ENCODE assay signal across 27 cellular contexts in the genomic region with DNA sequence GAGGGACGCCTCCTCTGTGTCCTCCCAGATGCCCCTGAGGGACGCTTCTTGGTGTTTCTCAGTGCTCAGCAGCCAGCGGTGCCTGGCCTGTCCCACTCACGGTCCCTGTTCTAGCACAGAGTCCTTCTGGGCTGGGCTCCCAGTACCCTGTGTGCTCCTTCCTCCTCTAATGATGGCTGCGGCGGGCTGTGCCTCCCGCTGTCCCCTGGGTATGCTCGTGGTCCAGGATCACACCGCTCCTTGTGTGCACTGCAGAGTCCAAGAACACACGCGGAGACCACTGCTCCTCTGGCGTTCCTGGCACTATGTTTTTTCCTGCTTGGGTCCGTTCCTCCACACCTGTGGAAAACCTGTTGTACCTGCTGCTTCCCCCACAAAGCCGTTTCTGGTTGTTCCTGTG. TPM values are rescaled to one million over a fixed set of nuclear protein-coding genes. Genes with fewer than 3 reads are reported as not detected.
"Had no signal": no experiment of that assay in that cellular context is flagged by ENCODE, and none has a peak within 500 bp of the region (broad histone marks: within the 10 kb centered on the region; RNA-seq: fewer than 3 reads in every experiment).

No MANE protein-coding gene starts in this region.

- DNase-seq: activated CD4-positive, alpha-beta memory T cell treated with anti-CD3 and anti-CD28 coated beads for 36 hours; activated CD4-positive, alpha-beta T cell treated with anti-CD3 and anti-CD28 coated beads for 36 hours; activated CD4-positive, alpha-beta T cell treated with anti-CD3 and anti-CD28 coated beads, Interleukin-2, amount 10 ng/mL, durations not matched to agents 24 days and 14 days; activated CD4-positive, CD25-positive, alpha-beta regulatory T cell; activated CD4-positive, CD25-positive, alpha-beta regulatory T cell treated with anti-CD3 and anti-CD28 coated beads, Interleukin-2, amount 50 U/mL, for 72 hours; activated CD8-positive, alpha-beta T cell treated with anti-CD3 and anti-CD28 coated beads, Interleukin-2, amount 10 ng/mL, durations not matched to agents 7 days and 5 days; activated effector memory CD4-positive, alpha-beta T cell treated with anti-CD3 and anti-CD28 coated beads, Interleukin-2, amount 50 U/mL, for 16 hours; activated naive CD4-positive, alpha-beta T cell treated with anti-CD3 and anti-CD28 coated beads for 36 hours; activated naive CD8-positive, alpha-beta T cell treated with anti-CD3 and anti-CD28 coated beads, Interleukin-2, amount 10 ng/mL, durations not matched to agents 7 days and 5 days; amniotic stem cell; anterior cingulate cortex; brain microvascular endothelial cell; dermis blood vessel endothelial cell; effector CD4-positive, alpha-beta T cell; effector memory CD8-positive, alpha-beta T cell; erythroblast; foreskin keratinocyte; gastrocnemius medialis; heart right ventricle; T-helper 2 cell had no signal

- H3K4me3 ChIP-seq: coronary artery, esophagus muscularis mucosa, gastrocnemius medialis, heart right ventricle had no signal

- H3K36me3 Mint-ChIP-seq: activated CD4-positive, alpha-beta memory T cell treated with anti-CD3 and anti-CD28 coated beads for 36 hours; activated naive CD4-positive, alpha-beta T cell treated with anti-CD3 and anti-CD28 coated beads, Interleukin-2, amount 50 U/mL, for 24 hours; activated naive CD8-positive, alpha-beta T cell treated with anti-CD3 and anti-CD28 coated beads, Interleukin-2, amount 10 ng/mL, durations not matched to agents 7 days and 5 days had no signal

- H3K27me3 Mint-ChIP-seq: activated naive CD4-positive, alpha-beta T cell treated with anti-CD3 and anti-CD28 coated beads, Interleukin-2, amount 50 U/mL, for 24 hours had no signal

- H3K4me1 ChIP-seq: esophagus muscularis mucosa, foreskin keratinocyte, gastrocnemius medialis had no signal

- H3K36me3 ChIP-seq: brain microvascular endothelial cell, esophagus muscularis mucosa, gastrocnemius medialis, heart right ventricle had no signal

- H3K9me3 Mint-ChIP-seq: activated CD4-positive, alpha-beta memory T cell treated with anti-CD3 and anti-CD28 coated beads for 36 hours; activated naive CD4-positive, alpha-beta T cell treated with anti-CD3 and anti-CD28 coated beads for 36 hours; activated naive CD4-positive, alpha-beta T cell treated with anti-CD3 and anti-CD28 coated beads, Interleukin-2, amount 50 U/mL, for 24 hours; activated naive CD8-positive, alpha-beta T cell treated with anti-CD3 and anti-CD28 coated beads, Interleukin-2, amount 10 ng/mL, durations not matched to agents 7 days and 5 days; activated T-helper 1 cell treated with anti-CD3 and anti-CD28 coated beads, Interleukin-12 subunit alpha, Interleukin-12 subunit beta, Interleukin-2, Interleukin-4 antibody, amounts not matched to agents 30 ng/mL and 10 ng/mL and 1 ng/mL, durations not matched to agents 14 hours and 24 hours and 36 hours; activated T-helper 2 cell treated with anti-CD3 and anti-CD28 coated beads, Interferon-gamma antibody, Interleukin-2, Interleukin-4, amounts not matched to agents 10 μg/mL and 5 μg/mL and 100 μg/mL, durations not matched to agents 14 hours and 24 hours and 36 hours; central memory CD8-positive, alpha-beta T cell; effector memory CD8-positive, alpha-beta T cell had no signal

- H3K27ac Mint-ChIP-seq: activated CD4-positive, alpha-beta memory T cell treated with anti-CD3 and anti-CD28 coated beads for 36 hours; activated CD4-positive, alpha-beta T cell treated with anti-CD3 and anti-CD28 coated beads for 36 hours; activated CD4-positive, alpha-beta T cell treated with anti-CD3 and anti-CD28 coated beads, Interleukin-2, amount 10 ng/mL, durations not matched to agents 24 days and 14 days; activated CD8-positive, alpha-beta T cell treated with anti-CD3 and anti-CD28 coated beads, Interleukin-2, amount 10 ng/mL, durations not matched to agents 7 days and 5 days; activated naive CD4-positive, alpha-beta T cell treated with anti-CD3 and anti-CD28 coated beads for 36 hours; activated naive CD8-positive, alpha-beta T cell treated with anti-CD3 and anti-CD28 coated beads, Interleukin-2, amount 10 ng/mL, durations not matched to agents 7 days and 5 days; activated T-helper 2 cell treated with anti-CD3 and anti-CD28 coated beads, Interferon-gamma antibody, Interleukin-2, Interleukin-4, amounts not matched to agents 10 μg/mL and 5 μg/mL and 100 μg/mL, durations not matched to agents 14 hours and 24 hours and 36 hours; effector memory CD8-positive, alpha-beta T cell had no signal

- H3K9me3 ChIP-seq: esophagus muscularis mucosa, gastrocnemius medialis, heart right ventricle had no signal

- H3K4me3 Mint-ChIP-seq: activated CD4-positive, alpha-beta memory T cell treated with anti-CD3 and anti-CD28 coated beads for 36 hours; activated CD4-positive, alpha-beta T cell treated with anti-CD3 and anti-CD28 coated beads for 36 hours; activated CD4-positive, alpha-beta T cell treated with anti-CD3 and anti-CD28 coated beads, Interleukin-2, amount 10 ng/mL, durations not matched to agents 24 days and 14 days; activated CD8-positive, alpha-beta T cell treated with anti-CD3 and anti-CD28 coated beads, Interleukin-2, amount 10 ng/mL, durations not matched to agents 7 days and 5 days; activated naive CD4-positive, alpha-beta T cell treated with anti-CD3 and anti-CD28 coated beads for 36 hours; activated naive CD4-positive, alpha-beta T cell treated with anti-CD3 and anti-CD28 coated beads, Interleukin-2, amount 50 U/mL, for 24 hours; activated naive CD8-positive, alpha-beta T cell treated with anti-CD3 and anti-CD28 coated beads, Interleukin-2, amount 10 ng/mL, durations not matched to agents 7 days and 5 days; activated T-helper 1 cell treated with anti-CD3 and anti-CD28 coated beads, Interleukin-12 subunit alpha, Interleukin-12 subunit beta, Interleukin-2, Interleukin-4 antibody, amounts not matched to agents 30 ng/mL and 10 ng/mL and 1 ng/mL, durations not matched to agents 14 hours and 24 hours and 36 hours; central memory CD8-positive, alpha-beta T cell; effector memory CD8-positive, alpha-beta T cell had no signal

- H3K27me3 ChIP-seq: brain microvascular endothelial cell had no signal

- H3K27ac ChIP-seq: brain microvascular endothelial cell, coronary artery, esophagus muscularis mucosa, foreskin keratinocyte, gastrocnemius medialis, heart right ventricle had no signal

RNA-seq across cellular contexts. Expression of a gene that starts 15.1 kb away (rescaled TPM):
- total RNA-seq: bronchial epithelial cell, foreskin keratinocyte had no signal
- polyA plus RNA-seq: foreskin keratinocyte had no signal
